ENCODE assay signal across 8 cellular contexts in genomic region chr17:81635973-81636504, GRCh38. TPM values are rescaled to one million over a fixed set of nuclear protein-coding genes. Genes with fewer than 3 reads are reported as not detected.
DNase-seq lines count a peak whose midpoint lies in the region; ATAC-seq lines count a peak whose summit lies in the region.

No MANE protein-coding gene starts in this region.

- peak overlapping the region; percentile 98 for H3K27ac Mint-ChIP-seq in activated T-helper 17 cell treated with anti-CD3 and anti-CD28 coated beads, Interleukin-2, amount 50 U/mL, for 72 hours
- H3K27ac Mint-ChIP-seq in immature natural killer cell: peak overlapping the region; percentile 78 to 96 (median 92)

- no peaks in the 10 kb centered on the region for H3K9me3 ChIP-seq in BLaER1 treated with 17β-estradiol and CSF1 and Interleukin-3, amounts not matched to agents 10 nM and 100 nM (replicated peaks in 1 of 11)
- H3K9me3 ChIP-seq in stomach smooth muscle (ENCODE audit: control insufficient read depth in 2 of 2, low read length in 2 of 2): no peaks in the 10 kb centered on the region

- H3K36me3 Mint-ChIP-seq in activated T-helper 17 cell treated with anti-CD3 and anti-CD28 coated beads, Interleukin-2, amount 50 U/mL, for 72 hours (ENCODE audit: low read depth): peaks cover 31% of the 10 kb centered on the region
- no peaks in the 10 kb centered on the region for H3K36me3 Mint-ChIP-seq in immature natural killer cell

- H3K27me3 ChIP-seq in BLaER1 treated with 17β-estradiol and CSF1 and Interleukin-3, amounts not matched to agents 10 nM and 100 nM: no peaks in the 10 kb centered on the region
- H3K27me3 ChIP-seq in stomach smooth muscle (ENCODE audit: control insufficient read depth in 1 of 2, insufficient read depth in 2 of 2, low read length in 2 of 2): no peaks in the 10 kb centered on the region

- H3K4me1 ChIP-seq in BLaER1 treated with 17β-estradiol and CSF1 and Interleukin-3, amounts not matched to agents 10 nM and 100 nM: peaks cover 26 to 54% (median 34%) of the 10 kb centered on the region in 10 experiments
- H3K4me1 ChIP-seq in stomach smooth muscle (ENCODE audit: control insufficient read depth, insufficient read depth, low read length): peaks cover 18% of the 10 kb centered on the region

- peaks cover 5% of the 10 kb centered on the region for H3K4me1 Mint-ChIP-seq in activated T-helper 17 cell treated with anti-CD3 and anti-CD28 coated beads, Interleukin-2, amount 50 U/mL, for 72 hours
- peaks cover 24% of the 10 kb centered on the region in 2 donors for H3K4me1 Mint-ChIP-seq in immature natural killer cell

- peak overlapping the region; percentile 84 to 98 (median 95) for H3K27ac ChIP-seq in BLaER1 treated with 17β-estradiol and CSF1 and Interleukin-3, amounts not matched to agents 10 nM and 100 nM
- peak overlapping the region; percentile 74 for H3K27ac ChIP-seq in stomach smooth muscle (ENCODE audit: low read length)

- H3K36me3 ChIP-seq in BLaER1 treated with 17β-estradiol and CSF1 and Interleukin-3, amounts not matched to agents 10 nM and 100 nM: peaks cover 0 to 44% (median 29%) of the 10 kb centered on the region in 11 experiments; a peak in 19 of 22 replicates
- H3K36me3 ChIP-seq in stomach smooth muscle (ENCODE audit: control insufficient read depth in 2 of 2, insufficient read depth in 2 of 2, low read length in 2 of 2): peaks cover 0 to 2% of the 10 kb centered on the region in 2 donors

- no peak for DNase-seq in immature natural killer cell
- DNase-seq in hypothalamus (lab: John Stamatoyannopoulos, UW): no peak

- H3K27me3 Mint-ChIP-seq in activated T-helper 17 cell treated with anti-CD3 and anti-CD28 coated beads, Interleukin-2, amount 50 U/mL, for 72 hours: no peaks in the 10 kb centered on the region
- H3K27me3 Mint-ChIP-seq in immature natural killer cell (ENCODE audit: low read depth in 3 of 3): peaks cover 2 to 4% (median 3%) of the 10 kb centered on the region in 3 donors

- H3K9me3 Mint-ChIP-seq in activated T-helper 17 cell treated with anti-CD3 and anti-CD28 coated beads, Interleukin-2, amount 50 U/mL, for 72 hours: no peaks in the 10 kb centered on the region
- H3K9me3 Mint-ChIP-seq in immature natural killer cell: no peaks in the 10 kb centered on the region

- peaks cover 53 to 58% (median 56%) of the 10 kb centered on the region in 11 experiments; a peak in 21 of 22 replicates for H4K20me1 ChIP-seq in BLaER1 treated with 17β-estradiol and CSF1 and Interleukin-3, amounts not matched to agents 10 nM and 100 nM

- H3K9ac ChIP-seq in BLaER1 treated with 17β-estradiol and CSF1 and Interleukin-3, amounts not matched to agents 10 nM and 100 nM: peak overlapping the region; percentile 87 to 99 (median 96)
- peak overlapping the region; percentile 97 to 99 for H3K9ac ChIP-seq in stomach smooth muscle (ENCODE audit: low read length in 2 of 2)

- peak; percentile 19 for ATAC-seq in HG02852 (IDR thresholded peaks at IDR 0.05; ENCODE audit: unreplicated experiment)
- ATAC-seq in activated T-helper 17 cell treated with anti-CD3 and anti-CD28 coated beads, Interleukin-2, amount 50 U/mL, for 72 hours (replicated peaks): peak; percentile 38
- ATAC-seq in GM19467 (IDR thresholded peaks at IDR 0.05; ENCODE audit: unreplicated experiment): no peak
- no peak for ATAC-seq in HG03439 (IDR thresholded peaks at IDR 0.05; ENCODE audit: unreplicated experiment)

- peak overlapping the region; percentile 99 for H3K4me3 Mint-ChIP-seq in activated T-helper 17 cell treated with anti-CD3 and anti-CD28 coated beads, Interleukin-2, amount 50 U/mL, for 72 hours
- H3K4me3 Mint-ChIP-seq in immature natural killer cell: peak overlapping the region; percentile 90 to 96 (median 92)

- peak overlapping the region; percentile 85 to 98 (median 94) for H3K4me2 ChIP-seq in BLaER1 treated with 17β-estradiol and CSF1 and Interleukin-3, amounts not matched to agents 10 nM and 100 nM

- H3K4me3 ChIP-seq in BLaER1 treated with 17β-estradiol and CSF1 and Interleukin-3, amounts not matched to agents 10 nM and 100 nM: peak overlapping the region; percentile 73 to 100 (median 88)
- H3K4me3 ChIP-seq in stomach smooth muscle (ENCODE audit: low read length in 2 of 2): peak overlapping the region; percentile 94 to 99

RNA-seq across cellular contexts. Expression of gene NPLOC4, which starts 0.9 kb away (rescaled TPM):
- total RNA-seq in activated T-helper 17 cell treated with anti-CD3 and anti-CD28 coated beads, Interleukin-2, amount 50 U/mL, for 72 hours: 100 to 1,000 TPM; 101 to 103 TPM
- polyA plus RNA-seq in immature natural killer cell: 10 to 100 TPM; 51.0 to 73.9 (median 60.3) TPM

RNA-seq across cellular contexts. Expression of gene TSPAN10, which starts 1.0 kb away (rescaled TPM):
- 1 to 10 TPM in 1 of 2 donors, under 1 TPM in 1; 0.30 to 1.4 TPM for total RNA-seq in activated T-helper 17 cell treated with anti-CD3 and anti-CD28 coated beads, Interleukin-2, amount 50 U/mL, for 72 hours
- polyA plus RNA-seq in immature natural killer cell: under 1 TPM in 2 of 3 donors, not detected in 1; 0.48 to 0.63 TPM

RNA-seq across cellular contexts. Expression of gene PDE6G, which starts 20.3 kb away (rescaled TPM):
- total RNA-seq in activated T-helper 17 cell treated with anti-CD3 and anti-CD28 coated beads, Interleukin-2, amount 50 U/mL, for 72 hours: 1 to 10 TPM in 1 of 2 donors, under 1 TPM in 1; 0.89 to 1.6 TPM
- polyA plus RNA-seq in immature natural killer cell: 10 to 100 TPM; 75.1 to 98.8 (median 81.4) TPM

RNA-seq across cellular contexts. Expression of gene OXLD1, which starts 30.4 kb away (rescaled TPM):
- 10 to 100 TPM; 18.4 to 40.3 TPM for total RNA-seq in activated T-helper 17 cell treated with anti-CD3 and anti-CD28 coated beads, Interleukin-2, amount 50 U/mL, for 72 hours
- 10 to 100 TPM; 66.4 to 97.9 (median 93.9) TPM for polyA plus RNA-seq in immature natural killer cell

RNA-seq across cellular contexts. Expression of gene CCDC137, which starts 30.5 kb away (rescaled TPM):
- total RNA-seq in activated T-helper 17 cell treated with anti-CD3 and anti-CD28 coated beads, Interleukin-2, amount 50 U/mL, for 72 hours: 10 to 100 TPM; 29.6 to 48.6 TPM
- polyA plus RNA-seq in immature natural killer cell: 10 to 100 TPM in 1 of 3 donors, 1 to 10 TPM in 2; 1.8 to 21.7 (median 6.1) TPM

Comparison
In these comparisons a context has a peak if more than half of its experiments do, and no peak if none do; other contexts are left out.
1. ATAC-seq: peak in HG02852 (single experiment) and activated T-helper 17 cell treated with anti-CD3 and anti-CD28 coated beads, Interleukin-2, amount 50 U/mL, for 72 hours (single experiment); none in GM19467 (single experiment) and HG03439 (single experiment).